Comparison of ENCODE assay signal across 7 cellular contexts in the genomic region with DNA sequence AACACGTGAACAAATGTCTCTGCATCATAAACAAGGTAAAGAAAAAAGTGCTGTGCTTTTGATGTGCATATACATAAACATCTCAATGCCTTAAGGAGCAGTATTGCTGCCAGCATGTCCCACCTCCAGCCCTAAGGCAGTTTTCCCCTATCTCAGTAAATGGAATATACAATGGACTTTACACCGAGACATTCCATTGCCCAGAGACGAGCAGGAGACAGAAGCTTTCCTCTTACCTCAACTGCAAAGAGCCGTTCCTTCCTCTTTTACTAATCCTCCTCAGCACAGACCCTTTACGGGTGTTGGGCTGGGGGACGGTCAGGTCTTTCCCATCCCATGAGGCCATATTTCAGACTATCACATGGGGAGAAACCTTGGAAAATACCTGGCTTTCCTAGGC. TPM values are rescaled to one million over a fixed set of nuclear protein-coding genes. Genes with fewer than 3 reads are reported as not detected.
"Had no signal": no experiment of that assay in that cellular context is flagged by ENCODE, and none has a peak within 500 bp of the region (broad histone marks: within the 10 kb centered on the region; RNA-seq: fewer than 3 reads in every experiment).

No MANE protein-coding gene starts in this region.

RNA-seq across cellular contexts. Expression of a gene that starts 11.1 kb away (rescaled TPM):
- total RNA-seq: GM23248, GM23338, H1, H4, H7, H9, HFFc6 had no signal
- polyA plus RNA-seq: GM23248, GM23338, H1 had no signal

RNA-seq across cellular contexts. Expression of a gene that starts 14.0 kb away (rescaled TPM):
- total RNA-seq: GM23248, GM23338, H1, H7, H9, HFFc6 had no signal
- polyA plus RNA-seq: GM23248, GM23338, H1 had no signal

RNA-seq across cellular contexts. Expression of a gene that starts 43.2 kb away (rescaled TPM):
- total RNA-seq: GM23248, GM23338, H4, HFFc6 had no signal
- polyA plus RNA-seq: GM23248 had no signal
